In the genomic region with DNA sequence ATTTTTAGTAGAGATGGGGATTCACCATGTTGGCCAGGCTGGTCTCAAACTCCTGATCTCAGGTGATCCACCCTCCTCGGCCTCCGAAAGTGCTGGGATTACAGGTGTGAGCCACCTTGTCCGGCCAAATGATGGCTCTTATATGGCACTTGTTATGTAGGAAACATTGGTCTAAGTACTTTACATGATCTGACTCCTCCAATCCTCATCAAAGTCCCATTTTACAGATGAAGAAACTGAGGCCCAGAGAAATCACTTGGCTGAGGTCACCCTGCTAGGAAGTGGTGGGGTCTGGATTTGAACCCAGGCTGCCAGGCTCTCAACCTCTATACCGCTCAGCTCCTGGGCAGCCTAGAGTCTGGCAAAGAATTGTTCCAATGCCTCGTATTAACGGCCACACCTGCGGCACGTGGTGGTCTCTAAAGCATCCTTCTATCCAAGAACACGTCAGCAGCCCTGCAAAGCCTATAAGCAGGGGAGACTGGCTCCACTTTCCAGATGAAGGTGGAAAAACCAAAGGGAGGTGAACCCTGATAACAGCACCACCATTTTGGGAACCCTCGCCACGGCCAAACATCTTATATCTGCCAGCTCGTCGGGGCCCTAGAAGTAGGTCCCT, we compare ENCODE assay signal across 23 cellular contexts. TPM values are rescaled to one million over a fixed set of nuclear protein-coding genes. Genes with fewer than 3 reads are reported as not detected.
DNase-seq lines count a peak whose midpoint lies in the region; ATAC-seq, FAIRE-seq and TF ChIP-seq lines count a peak whose summit lies in the region.
"Had no signal": no experiment of that assay in that cellular context is flagged by ENCODE, and none has a peak within 500 bp of the region (broad histone marks: within the 10 kb centered on the region; RNA-seq: fewer than 3 reads in every experiment).

No MANE protein-coding gene starts in this region.

- CTCF ChIA-PET in K562 (lab: Yijun Ruan, JAX; ENCODE audit: low intra/inter-chr PET ratio), result no interaction called here
- CTCF ChIA-PET in CD4-positive, alpha-beta T cell (lab: Charles Lee), result interaction anchor here (0.7 kb wide), 1 partner anchor 716 kb away, joined by 3 read pairs; no protein-coding TSS in a partner anchor

- H2BK12ac ChIP-seq in neuronal stem cell (ENCODE audit: low read length), result no peak overlapping the region

- intact Hi-C loops in K562 (cut with micrococcal nuclease) (loop anchor here (10.0 kb wide), 1 partner anchor 167 kb away; no protein-coding TSS in a partner anchor), colonic mucosa (cut with DNase I) (no loop called here), right cardiac atrium (cut with DNase I) (no loop called here)
- intact Hi-C loops in CD4-positive, alpha-beta T cell (cut with DNase I, micrococcal nuclease), result no loop called here

- no peak overlapping the region for H2BK120ac ChIP-seq in neuronal stem cell (ENCODE audit: low read depth, low read length)

- DNase-seq in K562 (ENCODE audit: extremely low read depth in 1 of 4, low spot score in 3 of 4) (no peak), neuronal stem cell (ENCODE audit: low spot score) (no peak), colonic mucosa (no peak), right cardiac atrium (no peak)
- no peak for DNase-seq in CD4-positive, alpha-beta T cell
- DNase-seq: 8988T; ACHN; BE2C; C1 segment of cervical spinal cord; Caco-2; Calu3; CD4-positive, CD25-positive, alpha-beta regulatory T cell; DMS79 treated with DMSO at 0.1 percent for 48 hours; GF-D8 had no signal

- peaks cover 0 to under 1% (median 0%) of the 10 kb centered on the region in 11 experiments; a peak in 1 of 22 replicates for H3K27me3 ChIP-seq in BLaER1 treated with 17β-estradiol and CSF1 and Interleukin-3, amounts not matched to agents 10 nM and 100 nM
- H3K27me3 ChIP-seq in K562 (ENCODE audit: control insufficient read depth in 2 of 2, insufficient read depth in 2 of 2, low read length in 2 of 2), result peaks cover 29 to 68% of the 10 kb centered on the region in 2 experiments; a peak in 4 of 5 replicates
- H3K27me3 ChIP-seq in neuronal stem cell (ENCODE audit: control insufficient read depth in 3 of 3, insufficient read depth in 3 of 3, low read depth in 1 of 3, low read length in 3 of 3), result peaks cover 0 to 3% (median 0%) of the 10 kb centered on the region in 3 experiments
- H3K27me3 ChIP-seq in colonic mucosa, result no peaks in the 10 kb centered on the region
- peaks cover 44% of the 10 kb centered on the region for H3K27me3 ChIP-seq in CD4-positive, alpha-beta T cell (ENCODE audit: control insufficient read depth, insufficient read depth, low read length)
- H3K27me3 ChIP-seq in right cardiac atrium (ENCODE audit: control insufficient read depth, insufficient read depth), result no peaks in the 10 kb centered on the region

- H3K18ac ChIP-seq in neuronal stem cell (ENCODE audit: low read length), result no peak overlapping the region

- H3K4me3 Mint-ChIP-seq in CD4-positive, alpha-beta T cell, result no peak overlapping the region
- H3K4me3 Mint-ChIP-seq: CD4-positive, CD25-positive, alpha-beta regulatory T cell; CD8-positive, alpha-beta T cell had no signal

- in situ Hi-C loops in K562 (cut with MboI), result loop anchor here (10.0 kb wide), 1 partner anchor 393 kb away; no protein-coding TSS in a partner anchor

- no peak for ATAC-seq in K562
- ATAC-seq in CD4-positive, alpha-beta T cell (ENCODE audit: poor library complexity), result no peak
- no peak for ATAC-seq in right cardiac atrium
- ATAC-seq: CD8-positive, alpha-beta T cell had no signal

- H3K9me3 Mint-ChIP-seq in CD4-positive, alpha-beta T cell, result no peaks in the 10 kb centered on the region
- H3K9me3 Mint-ChIP-seq: CD8-positive, alpha-beta T cell had no signal

- H3K27ac Mint-ChIP-seq in CD4-positive, alpha-beta T cell, result no peak overlapping the region
- H3K27ac Mint-ChIP-seq: CD14-positive monocyte; CD4-positive, CD25-positive, alpha-beta regulatory T cell; CD8-positive, alpha-beta T cell had no signal

- POLR2A ChIA-PET in K562 (lab: Yijun Ruan, JAX), result interaction anchor here (0.6 kb wide), 2 partner anchors 27 to 200 kb away, joined by 3 read pairs; no protein-coding TSS in a partner anchor
- POLR2A ChIA-PET in CD4-positive, alpha-beta T cell (lab: Charles Lee), result no interaction called here

- no peak overlapping the region for H2BK5ac ChIP-seq in neuronal stem cell (ENCODE audit: low read length)

- H3K9me1 ChIP-seq in K562 (ENCODE audit: control insufficient read depth, insufficient read depth, low read length), result no peaks in the 10 kb centered on the region

- BruUV-seq in K562 (replicated peaks; lab: Mats Ljungman, UMichigan), result no TSS peak

- no peaks in the 10 kb centered on the region for H3K9me3 ChIP-seq in BLaER1 treated with 17β-estradiol and CSF1 and Interleukin-3, amounts not matched to agents 10 nM and 100 nM (replicated peaks in 1 of 11)
- H3K9me3 ChIP-seq in K562 (replicated peaks; ENCODE audit: control insufficient read depth, insufficient read depth, low read depth, low read length), result no peaks in the 10 kb centered on the region
- H3K9me3 ChIP-seq in neuronal stem cell (replicated peaks in 1 of 2; ENCODE audit: control insufficient read depth in 2 of 2, insufficient read depth in 1 of 2, low read depth in 1 of 2, low read length in 2 of 2), result peaks cover 0 to 2% of the 10 kb centered on the region in 2 donors
- no peaks in the 10 kb centered on the region for H3K9me3 ChIP-seq in colonic mucosa
- H3K9me3 ChIP-seq in CD4-positive, alpha-beta T cell (ENCODE audit: control insufficient read depth, low read length), result no peaks in the 10 kb centered on the region
- H3K9me3 ChIP-seq in right cardiac atrium (ENCODE audit: control insufficient read depth, low read length), result no peaks in the 10 kb centered on the region
- H3K9me3 ChIP-seq: BE2C, Caco-2 had no signal

- no peaks in the 10 kb centered on the region for H3K79me2 ChIP-seq in K562 (ENCODE audit: control insufficient read depth, insufficient read depth, low read length)

- no peaks in the 10 kb centered on the region for H3K79me1 ChIP-seq in neuronal stem cell (ENCODE audit: low read depth, low read length)

- 3% methylated on average over 13 of the region's 13 CpGs for WGBS in K562 (ENCODE audit: insufficient coverage, low coverage, missing lambda C conversion rate)
- WGBS in neuronal stem cell (ENCODE audit: extremely low coverage in 2 of 2, insufficient read length in 2 of 2, insufficient replicate concordance in 1 of 2), 2 donors, result no CpG with 5 or more reads among the region's 13 CpGs
- 88% methylated on average over 13 of the region's 13 CpGs for WGBS in right cardiac atrium

- no peak overlapping the region for H4K8ac ChIP-seq in neuronal stem cell (ENCODE audit: low read depth, low read length)

- H3K4me1 Mint-ChIP-seq in CD4-positive, alpha-beta T cell (ENCODE audit: low read depth), result no peaks in the 10 kb centered on the region
- H3K4me1 Mint-ChIP-seq: CD4-positive, CD25-positive, alpha-beta regulatory T cell had no signal

- no peak for FAIRE-seq in K562 (lab: Jason Lieb, UNC)
- FAIRE-seq: A204.1, D721Med, G401.6, GM12891, GM19239 had no signal

- H2AFZ ChIP-seq in K562 (ENCODE audit: low read depth, low read length) (no peak overlapping the region), neuronal stem cell (ENCODE audit: low read length) (no peak overlapping the region)

- H3K9ac ChIP-seq in BLaER1 treated with 17β-estradiol and CSF1 and Interleukin-3, amounts not matched to agents 10 nM and 100 nM, result peak overlapping the region in 1 of 11 experiments; percentile 38; a peak in 1 of 22 replicates
- no peak overlapping the region for H3K9ac ChIP-seq in K562 (ENCODE audit: insufficient read depth in 1 of 2, low read depth in 2 of 2, low read length in 2 of 2)
- H3K9ac ChIP-seq in neuronal stem cell (ENCODE audit: low read depth, low read length, poor library complexity), result peak overlapping the region; percentile 33
- H3K9ac ChIP-seq in colonic mucosa (ENCODE audit: low read depth in 2 of 2, low read length in 2 of 2), result no peak overlapping the region

- peak overlapping the region; percentile 17 for H3K14ac ChIP-seq in neuronal stem cell (ENCODE audit: low read length)

- no peak for TF ChIP-seq POLR2A in K562 (conservative IDR thresholded peaks at IDR 0.05)

- TF ChIP-seq RAD21 in K562 (CRISPR knock-in tag; conservative IDR thresholded peaks at IDR 0.05 in 1 of 2, IDR thresholded peaks at IDR 0.05 in 1 of 2), result no peak

- H3K4ac ChIP-seq in neuronal stem cell (ENCODE audit: low read length), result no peak overlapping the region

- TF ChIP-seq CTCF in K562 (IDR thresholded peaks at IDR 0.05 in 2 of 3, conservative IDR thresholded peaks at IDR 0.05 in 1 of 3; ENCODE audit: insufficient read depth in 2 of 3, low read depth in 1 of 3, low read length in 3 of 3) (no peak), colonic mucosa (IDR thresholded peaks at IDR 0.05) (no peak)
- TF ChIP-seq CTCF in CD4-positive, alpha-beta T cell (IDR thresholded peaks at IDR 0.05), result no peak

- no peak overlapping the region for H3K27ac ChIP-seq in BLaER1 treated with 17β-estradiol and CSF1 and Interleukin-3, amounts not matched to agents 10 nM and 100 nM
- H3K27ac ChIP-seq in K562 (ENCODE audit: extremely low read depth, low read depth, low read length) (no peak overlapping the region), neuronal stem cell (replicated peaks; ENCODE audit: low read length) (no peak overlapping the region), colonic mucosa (no peak overlapping the region), right cardiac atrium (ENCODE audit: low read length) (no peak overlapping the region)
- no peak overlapping the region for H3K27ac ChIP-seq in CD4-positive, alpha-beta T cell (ENCODE audit: low read depth, low read length)

- H4K91ac ChIP-seq in neuronal stem cell (ENCODE audit: low read depth, low read length, poor library complexity), result no peak overlapping the region

- no peak for TF ChIP-seq EP300 in K562 (IDR thresholded peaks at IDR 0.05; ENCODE audit: low read length)

- peak overlapping the region in 5 of 10 experiments; percentile 51 to 66 (median 62); a peak in 9 of 20 replicates for H3K4me3 ChIP-seq in BLaER1 treated with 17β-estradiol and CSF1 and Interleukin-3, amounts not matched to agents 10 nM and 100 nM
- no peak overlapping the region for H3K4me3 ChIP-seq in K562
- H3K4me3 ChIP-seq in neuronal stem cell (ENCODE audit: low read length in 2 of 2), result no peak overlapping the region
- H3K4me3 ChIP-seq in colonic mucosa, result no peak overlapping the region
- no peak overlapping the region for H3K4me3 ChIP-seq in right cardiac atrium (ENCODE audit: low read length)

- H3K36me3 Mint-ChIP-seq in CD4-positive, alpha-beta T cell (ENCODE audit: low read depth), result no peaks in the 10 kb centered on the region
- H3K36me3 Mint-ChIP-seq: CD14-positive monocyte; CD4-positive, CD25-positive, alpha-beta regulatory T cell; CD8-positive, alpha-beta T cell had no signal

- H3K4me1 ChIP-seq in BLaER1 treated with 17β-estradiol and CSF1 and Interleukin-3, amounts not matched to agents 10 nM and 100 nM, result peaks cover 39 to 47% (median 46%) of the 10 kb centered on the region in 10 experiments
- H3K4me1 ChIP-seq in K562 (replicated peaks in 1 of 2; ENCODE audit: control insufficient read depth in 2 of 2, insufficient read depth in 2 of 2, low read length in 2 of 2) (peaks cover 0 to 14% of the 10 kb centered on the region in 2 experiments; a peak in 2 of 5 replicates), neuronal stem cell (ENCODE audit: control insufficient read depth in 2 of 2, insufficient read depth in 1 of 2, low read depth in 1 of 2, low read length in 2 of 2) (no peaks in the 10 kb centered on the region), colonic mucosa (no peaks in the 10 kb centered on the region), right cardiac atrium (ENCODE audit: control insufficient read depth, insufficient read depth, low read length) (no peaks in the 10 kb centered on the region)
- H3K4me1 ChIP-seq: Caco-2 had no signal

- H3K27me3 Mint-ChIP-seq in CD4-positive, alpha-beta T cell, result peaks cover 82% of the 10 kb centered on the region

- H2AK5ac ChIP-seq in neuronal stem cell (ENCODE audit: low read depth, low read length), result no peak overlapping the region

- H2BK15ac ChIP-seq in neuronal stem cell (ENCODE audit: low read length), result no peak overlapping the region

- no peak overlapping the region for H3K23ac ChIP-seq in neuronal stem cell (ENCODE audit: low read depth, low read length, poor library complexity)

- peaks cover 3 to 94% (median 19%) of the 10 kb centered on the region in 11 experiments; a peak in 17 of 22 replicates for H4K20me1 ChIP-seq in BLaER1 treated with 17β-estradiol and CSF1 and Interleukin-3, amounts not matched to agents 10 nM and 100 nM
- peaks cover 9% of the 10 kb centered on the region for H4K20me1 ChIP-seq in K562 (replicated peaks; ENCODE audit: control insufficient read depth, insufficient read depth, low read length)

- peaks cover 0 to 38% (median 8%) of the 10 kb centered on the region in 11 experiments; a peak in 9 of 22 replicates for H3K36me3 ChIP-seq in BLaER1 treated with 17β-estradiol and CSF1 and Interleukin-3, amounts not matched to agents 10 nM and 100 nM
- no peaks in the 10 kb centered on the region for H3K36me3 ChIP-seq in K562 (ENCODE audit: control insufficient read depth, insufficient read depth, low read length)
- no peaks in the 10 kb centered on the region for H3K36me3 ChIP-seq in neuronal stem cell (replicated peaks in 1 of 2; ENCODE audit: control insufficient read depth in 2 of 2, insufficient read depth in 2 of 2, low read length in 2 of 2)
- H3K36me3 ChIP-seq in colonic mucosa, result no peaks in the 10 kb centered on the region
- H3K36me3 ChIP-seq: BE2C had no signal

- H3K4me2 ChIP-seq in BLaER1 treated with 17β-estradiol and CSF1 and Interleukin-3, amounts not matched to agents 10 nM and 100 nM, result peak overlapping the region; percentile 89 to 100 (median 99)
- no peak overlapping the region for H3K4me2 ChIP-seq in K562 (ENCODE audit: insufficient read depth, low read length)
- H3K4me2 ChIP-seq in neuronal stem cell (ENCODE audit: insufficient read depth, low read length, poor library complexity, severe bottlenecking), result no peak overlapping the region

RNA-seq across cellular contexts. Expression of gene SHANK1, which starts 18.1 kb away (rescaled TPM):
- 1.1 and 2.3 TPM in 2 replicates for total RNA-seq in K562 (2011; cell fraction: chromatin; rRNA removed; ENCODE audit: low replicate concordance)
- 0.53 and 1.3 TPM in 2 replicates for total RNA-seq in K562 (2011; cell fraction: nucleolus; rRNA removed)
- 1.8 and 2.4 TPM in 2 replicates for total RNA-seq in K562 (2011; cell fraction: nucleoplasm; rRNA removed)
- total RNA-seq in K562 (2014; rRNA removed) (0.65 and 0.73 TPM in 2 replicates), K562 (2014; rRNA removed; fragmentation: Illumina TruSeq; extraction: Trizol) (0.29 and 0.55 TPM in 2 replicates), K562 (2015; rRNA removed; fragmentation: Illumina TruSeq; extraction: Trizol) (0.33 and 0.57 TPM in 2 replicates), K562 (2021) (1.3 and 1.8 TPM in 2 replicates), colonic mucosa (under 1 TPM; 0.22 to 0.29 TPM), right cardiac atrium (1 to 10 TPM in 1 of 4 donors, under 1 TPM in 3; 0.09 to 1.2 (median 0.44) TPM)
- polyA plus RNA-seq in K562 (2011; rRNA removed) (0.33 and 0.61 TPM in 2 replicates), K562 (2014; fragmentation: Illumina TruSeq; extraction: Trizol) (0.64 and 1.8 TPM in 2 replicates), K562 (2014; fragmentation: Nextera tagmentation; extraction: Ambion mirVana) (not detected), K562 (2014; rRNA removed) (0.52 and 1.6 TPM in 2 replicates), right cardiac atrium (1.9 TPM)
- 0.66 and 2.6 TPM in 2 replicates for polyA plus RNA-seq in K562 (2011; cell fraction: cytosol; rRNA removed)
- 1.0 and 1.7 TPM in 2 replicates for polyA plus RNA-seq in K562 (2011; cell fraction: nucleus; rRNA removed)
- 0.69 and 1.3 TPM in 2 replicates for polyA plus RNA-seq in K562 (2012)
- 0.18 and 0.42 TPM in 2 replicates for polyA minus RNA-seq in K562 (2011; rRNA and poly(A)+ RNA removed)
- polyA minus RNA-seq in K562 (2011; cell fraction: cytosol; rRNA and poly(A)+ RNA removed), result 0.86 and 1.2 TPM in 2 replicates
- polyA minus RNA-seq in K562 (2011; cell fraction: nucleus; rRNA and poly(A)+ RNA removed), result 0.56 and 1.3 TPM in 2 replicates
- 6.2 TPM for polyA plus RNA-seq in neuronal stem cell (2013, experiment 1 of 2)
- 5.9 TPM for polyA plus RNA-seq in neuronal stem cell (2013, experiment 2 of 2)
- not detected for total RNA-seq in CD4-positive, alpha-beta T cell
- total RNA-seq: Caco-2; Calu3; CD4-positive, CD25-positive, alpha-beta regulatory T cell had no signal
- polyA plus RNA-seq: CD14-positive monocyte; CD4-positive, CD25-positive, alpha-beta regulatory T cell had no signal

RNA-seq across cellular contexts. Expression of gene CLEC11A, which starts 21.7 kb away (rescaled TPM):
- total RNA-seq in K562 (2011; cell fraction: chromatin; rRNA removed; ENCODE audit: low replicate concordance), result 0.69 and 6.7 TPM in 2 replicates
- total RNA-seq in K562 (2011; cell fraction: nucleolus; rRNA removed), result 14.3 and 15.2 TPM in 2 replicates
- total RNA-seq in K562 (2011; cell fraction: nucleoplasm; rRNA removed), result 7.3 and 8.3 TPM in 2 replicates
- total RNA-seq in K562 (2014; rRNA removed) (32.7 and 34.8 TPM in 2 replicates), K562 (2014; rRNA removed; fragmentation: Illumina TruSeq; extraction: Trizol) (2.5 and 2.7 TPM in 2 replicates), K562 (2015; rRNA removed; fragmentation: Illumina TruSeq; extraction: Trizol) (16.1 and 16.7 TPM in 2 replicates), K562 (2021) (31.3 and 31.4 TPM in 2 replicates), colonic mucosa (1 to 10 TPM; 4.5 to 5.1 TPM), right cardiac atrium (10 to 100 TPM in 2 of 4 donors, 1 to 10 TPM in 2; 8.2 to 10.2 (median 10.0) TPM)
- polyA plus RNA-seq in K562 (2011; rRNA removed) (3.0 and 17.4 TPM in 2 replicates), K562 (2014; fragmentation: Illumina TruSeq; extraction: Trizol) (3.4 and 8.3 TPM in 2 replicates), K562 (2014; fragmentation: Nextera tagmentation; extraction: Ambion mirVana) (under 1 TPM; 0.39 to 0.46 TPM), K562 (2014; rRNA removed) (31.8 and 43.9 TPM in 2 replicates), right cardiac atrium (5.5 TPM)
- polyA plus RNA-seq in K562 (2011; cell fraction: cytosol; rRNA removed), result 26.3 and 38.6 TPM in 2 replicates
- polyA plus RNA-seq in K562 (2011; cell fraction: nucleus; rRNA removed), result 42.7 and 43.1 TPM in 2 replicates
- 32.9 and 74.8 TPM in 2 replicates for polyA plus RNA-seq in K562 (2012)
- polyA minus RNA-seq in K562 (2011; rRNA and poly(A)+ RNA removed), result 0.49 and 1.0 TPM in 2 replicates
- polyA minus RNA-seq in K562 (2011; cell fraction: cytosol; rRNA and poly(A)+ RNA removed), result 1.6 and 12.8 TPM in 2 replicates
- polyA minus RNA-seq in K562 (2011; cell fraction: nucleus; rRNA and poly(A)+ RNA removed), result 5.9 and 7.9 TPM in 2 replicates
- 12.3 TPM for polyA plus RNA-seq in neuronal stem cell (2013, experiment 1 of 2)
- 12.3 TPM for polyA plus RNA-seq in neuronal stem cell (2013, experiment 2 of 2)
- 1 to 10 TPM; 3.1 to 3.3 TPM for total RNA-seq in CD4-positive, alpha-beta T cell

RNA-seq across cellular contexts. Expression of gene C19orf81, which starts 52.2 kb away (rescaled TPM):
- total RNA-seq in K562 (2011; cell fraction: chromatin; rRNA removed; ENCODE audit: low replicate concordance), result 3.2 TPM in 1 of 2 replicates, not detected in the other
- total RNA-seq in K562 (2011; cell fraction: nucleolus; rRNA removed), result 10.5 and 13.3 TPM in 2 replicates
- total RNA-seq in K562 (2011; cell fraction: nucleoplasm; rRNA removed), result 7.7 and 11.2 TPM in 2 replicates
- total RNA-seq in K562 (2014; rRNA removed), result 42.9 and 52.9 TPM in 2 replicates
- not detected in 2 replicates for total RNA-seq in K562 (2014; rRNA removed; fragmentation: Illumina TruSeq; extraction: Trizol)
- total RNA-seq in K562 (2015; rRNA removed; fragmentation: Illumina TruSeq; extraction: Trizol), result 2.9 and 3.0 TPM in 2 replicates
- total RNA-seq in K562 (2021), result 33.0 and 40.2 TPM in 2 replicates
- 2.5 and 5.1 TPM in 2 replicates for polyA plus RNA-seq in K562 (2011; rRNA removed)
- 8.7 and 29.6 TPM in 2 replicates for polyA plus RNA-seq in K562 (2011; cell fraction: cytosol; rRNA removed)
- 8.3 and 17.5 TPM in 2 replicates for polyA plus RNA-seq in K562 (2011; cell fraction: nucleus; rRNA removed)
- 26.5 and 30.0 TPM in 2 replicates for polyA plus RNA-seq in K562 (2012)
- 1.1 TPM in 1 of 2 replicates, not detected in the other for polyA plus RNA-seq in K562 (2014; fragmentation: Illumina TruSeq; extraction: Trizol)
- not detected for polyA plus RNA-seq in K562 (2014; fragmentation: Nextera tagmentation; extraction: Ambion mirVana)
- 35.9 and 46.2 TPM in 2 replicates for polyA plus RNA-seq in K562 (2014; rRNA removed)
- polyA minus RNA-seq in K562 (2011; rRNA and poly(A)+ RNA removed), result not detected in 2 replicates
- polyA minus RNA-seq in K562 (2011; cell fraction: cytosol; rRNA and poly(A)+ RNA removed), result 3.5 and 5.7 TPM in 2 replicates
- polyA minus RNA-seq in K562 (2011; cell fraction: nucleus; rRNA and poly(A)+ RNA removed), result 6.1 and 7.3 TPM in 2 replicates
- 32.6 TPM for polyA plus RNA-seq in neuronal stem cell (2013, experiment 1 of 2)
- 31.3 TPM for polyA plus RNA-seq in neuronal stem cell (2013, experiment 2 of 2)
- total RNA-seq in colonic mucosa, result not detected
- not detected for total RNA-seq in CD4-positive, alpha-beta T cell
- total RNA-seq in right cardiac atrium, result 1 to 10 TPM in 2 of 4 donors, not detected in 2; 1.5 TPM
- 0.52 TPM for polyA plus RNA-seq in right cardiac atrium
- total RNA-seq: Calu3; CD4-positive, CD25-positive, alpha-beta regulatory T cell; CD8-positive, alpha-beta T cell had no signal
- polyA plus RNA-seq: AG04450; CD14-positive monocyte; CD4-positive, CD25-positive, alpha-beta regulatory T cell had no signal

Comparison
In these comparisons a context has a peak if more than half of its experiments do, and no peak if none do; other contexts are left out.
1. H3K4me2 ChIP-seq: peak in BLaER1 treated with 17β-estradiol and CSF1 and Interleukin-3, amounts not matched to agents 10 nM and 100 nM (11 of 11); none in K562 (single experiment) and neuronal stem cell (single experiment).